In genomic region chr17:46889992-46890564, GRCh38 we compare ENCODE assay signal across 19 cellular contexts. TPM values are rescaled to one million over a fixed set of nuclear protein-coding genes. Genes with fewer than 3 reads are reported as not detected.
"Had no signal": no experiment of that assay in that cellular context is flagged by ENCODE, and none has a peak within 500 bp of the region (broad histone marks: within the 10 kb centered on the region; RNA-seq: fewer than 3 reads in every experiment).

No MANE protein-coding gene starts in this region.

- DNase-seq: activated CD4-positive, alpha-beta T cell treated with anti-CD3 and anti-CD28 coated beads for 36 hours; activated CD4-positive, alpha-beta T cell treated with anti-CD3 and anti-CD28 coated beads, Interleukin-2, amount 50 U/mL, for 48 hours; activated T-cell treated with anti-CD3 and anti-CD28 coated beads for 4 hours; dermis blood vessel endothelial cell; foreskin melanocyte; hypothalamus; midbrain; right cardiac atrium; small intestine; stimulated activated CD4-positive, alpha-beta T cell treated with anti-CD3 and anti-CD28 coated beads, Interleukin-15, amount 100 ng/mL, for 24 hours; stimulated activated CD4-positive, alpha-beta T cell treated with anti-CD3 and anti-CD28 coated beads, Interleukin-2, amount 100 ng/mL, for 48 hours; T-helper 2 cell; WERI-Rb-1 had no signal

- H3K9me3 ChIP-seq: tibial nerve had no signal

- H3K4me3 ChIP-seq: cardiac muscle cell, tibial nerve had no signal

- H3K27me3 ChIP-seq: cardiac muscle cell had no signal

- H3K27ac ChIP-seq: cardiac muscle cell, tibial nerve, WERI-Rb-1 had no signal

- H3K36me3 ChIP-seq: cardiac muscle cell, tibial nerve, WERI-Rb-1 had no signal

RNA-seq across cellular contexts. Expression of gene WNT9B, which starts 38.7 kb away (rescaled TPM):
- total RNA-seq: activated CD4-positive, alpha-beta T cell treated with anti-CD3 and anti-CD28 coated beads for 36 hours; cardiac muscle cell; chondrocyte; dermis blood vessel endothelial cell; epithelial cell of proximal tubule; lung microvascular endothelial cell had no signal
- polyA plus RNA-seq: keratinocyte had no signal
